ENCODE assay signal across 2 cellular contexts in genomic region chr11:118437736-118438125, GRCh38.
TF ChIP-seq lines count a peak whose summit lies in the region.

No MANE protein-coding gene starts in this region.

TF ChIP-seq in IMR-90, 13 proteins besides CTCF, POLR2A, EP300 and RAD21 (continued from another document):
- TF ChIP-seq USF2 (IDR thresholded peaks at IDR 0.05; ENCODE audit: low read depth, low read length) (no peak), FOS (IDR thresholded peaks at IDR 0.05; ENCODE audit: low read depth, low read length) (no peak), NFE2L2 (IDR thresholded peaks at IDR 0.05; ENCODE audit: low read depth, low read length) (no peak), CEBPB (IDR thresholded peaks at IDR 0.05; ENCODE audit: low read depth, low read length) (no peak), MXI1 (IDR thresholded peaks at IDR 0.05; ENCODE audit: borderline replicate concordance, low read depth, low read length) (peak; percentile 26; the same call in 1 of the 2 replicates)
- TF ChIP-seq, protein P1, sequence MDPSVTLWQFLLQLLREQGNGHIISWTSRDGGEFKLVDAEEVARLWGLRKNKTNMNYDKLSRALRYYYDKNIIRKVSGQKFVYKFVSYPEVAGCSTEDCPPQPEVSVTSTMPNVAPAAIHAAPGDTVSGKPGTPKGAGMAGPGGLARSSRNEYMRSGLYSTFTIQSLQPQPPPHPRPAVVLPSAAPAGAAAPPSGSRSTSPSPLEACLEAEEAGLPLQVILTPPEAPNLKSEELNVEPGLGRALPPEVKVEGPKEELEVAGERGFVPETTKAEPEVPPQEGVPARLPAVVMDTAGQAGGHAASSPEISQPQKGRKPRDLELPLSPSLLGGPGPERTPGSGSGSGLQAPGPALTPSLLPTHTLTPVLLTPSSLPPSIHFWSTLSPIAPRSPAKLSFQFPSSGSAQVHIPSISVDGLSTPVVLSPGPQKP (IDR thresholded peaks at IDR 0.05; ENCODE audit: borderline replicate concordance, low read depth, low read length): no peak

TF ChIP-seq in WTC11, 78 proteins besides CTCF, POLR2A, EP300 and RAD21 (continued from another document):
- TF ChIP-seq, protein P2, sequence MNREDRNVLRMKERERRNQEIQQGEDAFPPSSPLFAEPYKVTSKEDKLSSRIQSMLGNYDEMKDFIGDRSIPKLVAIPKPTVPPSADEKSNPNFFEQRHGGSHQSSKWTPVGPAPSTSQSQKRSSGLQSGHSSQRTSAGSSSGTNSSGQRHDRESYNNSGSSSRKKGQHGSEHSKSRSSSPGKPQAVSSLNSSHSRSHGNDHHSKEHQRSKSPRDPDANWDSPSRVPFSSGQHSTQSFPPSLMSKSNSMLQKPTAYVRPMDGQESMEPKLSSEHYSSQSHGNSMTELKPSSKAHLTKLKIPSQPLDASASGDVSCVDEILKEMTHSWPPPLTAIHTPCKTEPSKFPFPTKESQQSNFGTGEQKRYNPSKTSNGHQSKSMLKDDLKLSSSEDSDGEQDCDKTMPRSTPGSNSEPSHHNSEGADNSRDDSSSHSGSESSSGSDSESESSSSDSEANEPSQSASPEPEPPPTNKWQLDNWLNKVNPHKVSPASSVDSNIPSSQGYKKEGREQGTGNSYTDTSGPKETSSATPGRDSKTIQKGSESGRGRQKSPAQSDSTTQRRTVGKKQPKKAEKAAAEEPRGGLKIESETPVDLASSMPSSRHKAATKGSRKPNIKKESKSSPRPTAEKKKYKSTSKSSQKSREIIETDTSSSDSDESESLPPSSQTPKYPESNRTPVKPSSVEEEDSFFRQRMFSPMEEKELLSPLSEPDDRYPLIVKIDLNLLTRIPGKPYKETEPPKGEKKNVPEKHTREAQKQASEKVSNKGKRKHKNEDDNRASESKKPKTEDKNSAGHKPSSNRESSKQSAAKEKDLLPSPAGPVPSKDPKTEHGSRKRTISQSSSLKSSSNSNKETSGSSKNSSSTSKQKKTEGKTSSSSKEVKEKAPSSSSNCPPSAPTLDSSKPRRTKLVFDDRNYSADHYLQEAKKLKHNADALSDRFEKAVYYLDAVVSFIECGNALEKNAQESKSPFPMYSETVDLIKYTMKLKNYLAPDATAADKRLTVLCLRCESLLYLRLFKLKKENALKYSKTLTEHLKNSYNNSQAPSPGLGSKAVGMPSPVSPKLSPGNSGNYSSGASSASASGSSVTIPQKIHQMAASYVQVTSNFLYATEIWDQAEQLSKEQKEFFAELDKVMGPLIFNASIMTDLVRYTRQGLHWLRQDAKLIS (CRISPR knock-in tag; IDR thresholded peaks at IDR 0.05; ENCODE audit: borderline replicate concordance): no peak
- TF ChIP-seq GTF2I (CRISPR knock-in tag; conservative IDR thresholded peaks at IDR 0.05): no peak
- no peak for TF ChIP-seq ZNF416 (CRISPR knock-in tag; IDR thresholded peaks at IDR 0.05)
- TF ChIP-seq, protein P3, sequence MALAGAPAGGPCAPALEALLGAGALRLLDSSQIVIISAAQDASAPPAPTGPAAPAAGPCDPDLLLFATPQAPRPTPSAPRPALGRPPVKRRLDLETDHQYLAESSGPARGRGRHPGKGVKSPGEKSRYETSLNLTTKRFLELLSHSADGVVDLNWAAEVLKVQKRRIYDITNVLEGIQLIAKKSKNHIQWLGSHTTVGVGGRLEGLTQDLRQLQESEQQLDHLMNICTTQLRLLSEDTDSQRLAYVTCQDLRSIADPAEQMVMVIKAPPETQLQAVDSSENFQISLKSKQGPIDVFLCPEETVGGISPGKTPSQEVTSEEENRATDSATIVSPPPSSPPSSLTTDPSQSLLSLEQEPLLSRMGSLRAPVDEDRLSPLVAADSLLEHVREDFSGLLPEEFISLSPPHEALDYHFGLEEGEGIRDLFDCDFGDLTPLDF (CRISPR knock-in tag; IDR thresholded peaks at IDR 0.05): no peak
- TF ChIP-seq ZNF263 (CRISPR knock-in tag; IDR thresholded peaks at IDR 0.05; ENCODE audit: low read depth): no peak
- TF ChIP-seq, protein P4, sequence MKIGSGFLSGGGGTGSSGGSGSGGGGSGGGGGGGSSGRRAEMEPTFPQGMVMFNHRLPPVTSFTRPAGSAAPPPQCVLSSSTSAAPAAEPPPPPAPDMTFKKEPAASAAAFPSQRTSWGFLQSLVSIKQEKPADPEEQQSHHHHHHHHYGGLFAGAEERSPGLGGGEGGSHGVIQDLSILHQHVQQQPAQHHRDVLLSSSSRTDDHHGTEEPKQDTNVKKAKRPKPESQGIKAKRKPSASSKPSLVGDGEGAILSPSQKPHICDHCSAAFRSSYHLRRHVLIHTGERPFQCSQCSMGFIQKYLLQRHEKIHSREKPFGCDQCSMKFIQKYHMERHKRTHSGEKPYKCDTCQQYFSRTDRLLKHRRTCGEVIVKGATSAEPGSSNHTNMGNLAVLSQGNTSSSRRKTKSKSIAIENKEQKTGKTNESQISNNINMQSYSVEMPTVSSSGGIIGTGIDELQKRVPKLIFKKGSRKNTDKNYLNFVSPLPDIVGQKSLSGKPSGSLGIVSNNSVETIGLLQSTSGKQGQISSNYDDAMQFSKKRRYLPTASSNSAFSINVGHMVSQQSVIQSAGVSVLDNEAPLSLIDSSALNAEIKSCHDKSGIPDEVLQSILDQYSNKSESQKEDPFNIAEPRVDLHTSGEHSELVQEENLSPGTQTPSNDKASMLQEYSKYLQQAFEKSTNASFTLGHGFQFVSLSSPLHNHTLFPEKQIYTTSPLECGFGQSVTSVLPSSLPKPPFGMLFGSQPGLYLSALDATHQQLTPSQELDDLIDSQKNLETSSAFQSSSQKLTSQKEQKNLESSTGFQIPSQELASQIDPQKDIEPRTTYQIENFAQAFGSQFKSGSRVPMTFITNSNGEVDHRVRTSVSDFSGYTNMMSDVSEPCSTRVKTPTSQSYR (CRISPR knock-in tag; IDR thresholded peaks at IDR 0.05): no peak
TF ChIP-seq in WTC11: peak in this region for 0.
